In the genomic region with DNA sequence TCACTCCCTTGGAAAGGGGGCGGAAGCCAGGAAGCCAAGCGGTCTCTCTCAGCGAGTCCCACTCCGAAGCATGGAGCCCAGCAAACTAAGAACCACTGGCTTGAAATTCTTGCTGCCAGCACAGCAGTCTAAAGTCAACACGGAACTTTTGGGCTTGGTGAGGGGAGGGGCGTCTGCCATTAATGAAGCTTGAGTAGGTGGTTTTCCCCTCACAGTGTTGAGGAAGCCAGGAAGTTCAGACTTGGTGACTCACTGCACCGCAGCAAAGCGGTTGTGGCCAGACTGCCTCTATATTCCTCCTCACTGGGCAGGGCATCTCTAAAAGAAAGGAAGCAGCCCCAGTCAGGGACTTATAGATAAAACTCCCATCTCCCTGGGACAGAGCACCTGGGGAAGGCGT, we compare ENCODE assay signal across 9 cellular contexts.
DNase-seq lines count a peak whose midpoint lies in the region; ATAC-seq lines count a peak whose summit lies in the region.
"Had no signal": no experiment of that assay in that cellular context is flagged by ENCODE, and none has a peak within 500 bp of the region (broad histone marks: within the 10 kb centered on the region; RNA-seq: fewer than 3 reads in every experiment).

No MANE protein-coding gene starts in this region.

- no peak overlapping the region for H3K4me3 ChIP-seq in Jurkat, Clone E6-1 (ENCODE audit: low read length)

- peak; percentile 84 for DNase-seq in Jurkat, Clone E6-1 (ENCODE audit: low read depth, low spot score)
- DNase-seq in activated CD4-positive, alpha-beta T cell treated with anti-CD3 and anti-CD28 coated beads for 4 hours, result peak; percentile 41 to 50
- DNase-seq in dermis blood vessel endothelial cell (peak; percentile 36), sciatic nerve (ENCODE audit: low spot score) (no peak), AG08396 (ENCODE audit: low spot score) (no peak)
- DNase-seq in stimulated activated CD8-positive, alpha-beta memory T cell treated with anti-CD3 and anti-CD28 coated beads, Interleukin-15, amount 100 ng/mL, for 4 hours (ENCODE audit: low read depth in 2 of 2), result peak; percentile 20 to 46
- DNase-seq: NCI-H1417 had no signal

- ATAC-seq in sciatic nerve (no peak), GM21360 (IDR thresholded peaks at IDR 0.05; ENCODE audit: unreplicated experiment) (no peak), GM18861 (IDR thresholded peaks at IDR 0.05; ENCODE audit: unreplicated experiment) (no peak)

- intact Hi-C loops in sciatic nerve (cut with DNase I), result no loop called here

Comparison
In these comparisons a context has a peak if more than half of its experiments do, and no peak if none do; other contexts are left out.
1. DNase-seq: peak in Jurkat, Clone E6-1 (single experiment), activated CD4-positive, alpha-beta T cell treated with anti-CD3 and anti-CD28 coated beads for 4 hours (2 of 2), dermis blood vessel endothelial cell (single experiment) and stimulated activated CD8-positive, alpha-beta memory T cell treated with anti-CD3 and anti-CD28 coated beads, Interleukin-15, amount 100 ng/mL, for 4 hours (2 of 2); none in sciatic nerve (single experiment) and AG08396 (single experiment).